In genomic region chr7:112982441-112983063, GRCh38 we compare ENCODE assay signal across 1 cellular context.
TF ChIP-seq lines count a peak whose summit lies in the region.

No MANE protein-coding gene starts in this region.

TF ChIP-seq in HepG2, 621 proteins besides CTCF, POLR2A, EP300 and RAD21 (continued from another document):
- TF ChIP-seq ZNF407 (CRISPR knock-in tag; IDR thresholded peaks at IDR 0.05; ENCODE audit: not compliant biosample characterization), result no peak
- TF ChIP-seq, protein P1, sequence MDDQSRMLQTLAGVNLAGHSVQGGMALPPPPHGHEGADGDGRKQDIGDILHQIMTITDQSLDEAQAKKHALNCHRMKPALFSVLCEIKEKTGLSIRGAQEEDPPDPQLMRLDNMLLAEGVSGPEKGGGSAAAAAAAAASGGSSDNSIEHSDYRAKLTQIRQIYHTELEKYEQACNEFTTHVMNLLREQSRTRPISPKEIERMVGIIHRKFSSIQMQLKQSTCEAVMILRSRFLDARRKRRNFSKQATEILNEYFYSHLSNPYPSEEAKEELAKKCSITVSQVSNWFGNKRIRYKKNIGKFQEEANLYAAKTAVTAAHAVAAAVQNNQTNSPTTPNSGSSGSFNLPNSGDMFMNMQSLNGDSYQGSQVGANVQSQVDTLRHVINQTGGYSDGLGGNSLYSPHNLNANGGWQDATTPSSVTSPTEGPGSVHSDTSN (CRISPR knock-in tag; IDR thresholded peaks at IDR 0.05; ENCODE audit: borderline replicate concordance), result no peak
